9 cellular contexts compared by ENCODE assay signal in genomic region chr12:111435661-111436201, GRCh38. TPM values are rescaled to one million over a fixed set of nuclear protein-coding genes. Genes with fewer than 3 reads are reported as not detected.
DNase-seq lines count a peak whose midpoint lies in the region; ATAC-seq and TF ChIP-seq lines count a peak whose summit lies in the region.
"Had no signal": no experiment of that assay in that cellular context is flagged by ENCODE, and none has a peak within 500 bp of the region (broad histone marks: within the 10 kb centered on the region; RNA-seq: fewer than 3 reads in every experiment).

No MANE protein-coding gene starts in this region.

- TF ChIP-seq CTCF in A673 (conservative IDR thresholded peaks at IDR 0.05; ENCODE audit: low read depth, low read length) (no peak), neural progenitor cell (IDR thresholded peaks at IDR 0.05) (no peak)

- H4K20me1 ChIP-seq in GM23248 (ENCODE audit: insufficient read depth) (peaks cover 4% of the 10 kb centered on the region; the same call in 1 of the 2 replicates), neural progenitor cell (ENCODE audit: low read depth) (no peaks in the 10 kb centered on the region)

- peaks cover 62% of the 10 kb centered on the region for H3F3A ChIP-seq in GM23248 (ENCODE audit: insufficient read depth)
- H3F3A ChIP-seq in neural progenitor cell (ENCODE audit: low read depth), result no peaks in the 10 kb centered on the region

- H3K36me3 ChIP-seq in A673 (ENCODE audit: insufficient read depth, low read length, poor library complexity, severe bottlenecking) (peaks cover 4% of the 10 kb centered on the region), GM23248 (ENCODE audit: low read depth) (no peaks in the 10 kb centered on the region), neural progenitor cell (no peaks in the 10 kb centered on the region)

- no peaks in the 10 kb centered on the region for H3K9me3 ChIP-seq in A673 (ENCODE audit: low read depth, low read length, poor library complexity, severe bottlenecking)
- no peaks in the 10 kb centered on the region for H3K9me3 ChIP-seq in GM23248 (ENCODE audit: low read depth)
- no peaks in the 10 kb centered on the region for H3K9me3 ChIP-seq in neural progenitor cell (ENCODE audit: low read depth)

- H3K9me3 Mint-ChIP-seq in activated naive CD8-positive, alpha-beta T cell treated with anti-CD3 and anti-CD28 coated beads, Interleukin-2, amount 10 ng/mL, durations not matched to agents 7 days and 5 days, result no peaks in the 10 kb centered on the region
- H3K9me3 Mint-ChIP-seq in neural progenitor cell, result no peaks in the 10 kb centered on the region

- CTCF ChIA-PET in A673 (lab: Charles Lee), result no interaction called here

- H3K9me2 ChIP-seq in GM23248 (ENCODE audit: insufficient read depth), result no peaks in the 10 kb centered on the region

- H3K27ac ChIP-seq in A673 (ENCODE audit: low read depth, low read length, poor library complexity, severe bottlenecking) (peak overlapping the region; percentile 79), GM23248 (peak overlapping the region; percentile 69), neural progenitor cell (no peak overlapping the region)

- H3K4me1 ChIP-seq in A673 (ENCODE audit: insufficient read depth, low read length, poor library complexity, severe bottlenecking), result peaks cover 79% of the 10 kb centered on the region
- peaks cover 68% of the 10 kb centered on the region for H3K4me1 ChIP-seq in GM23248 (ENCODE audit: insufficient read depth)
- peaks cover 7% of the 10 kb centered on the region for H3K4me1 ChIP-seq in neural progenitor cell

- H3K4me3 ChIP-seq in A673 (ENCODE audit: low read depth, low read length, poor library complexity, severe bottlenecking) (no peak overlapping the region), GM23248 (no peak overlapping the region), neural progenitor cell (no peak overlapping the region)

- peak overlapping the region; percentile 97 for H3K27ac Mint-ChIP-seq in activated naive CD8-positive, alpha-beta T cell treated with anti-CD3 and anti-CD28 coated beads, Interleukin-2, amount 10 ng/mL, durations not matched to agents 7 days and 5 days
- no peak overlapping the region for H3K27ac Mint-ChIP-seq in neural progenitor cell

- ATAC-seq in activated naive CD8-positive, alpha-beta T cell treated with anti-CD3 and anti-CD28 coated beads, Interleukin-2, amount 10 ng/mL, durations not matched to agents 7 days and 5 days (ENCODE audit: low read depth), result no peak
- ATAC-seq in HG03565 (IDR thresholded peaks at IDR 0.05; ENCODE audit: unreplicated experiment) (no peak), HG02973 (IDR thresholded peaks at IDR 0.05; ENCODE audit: unreplicated experiment) (no peak), GM21528 (IDR thresholded peaks at IDR 0.05; ENCODE audit: low FRiP score, unreplicated experiment) (no peak)

- POLR2A ChIA-PET in A673 (lab: Charles Lee; ENCODE audit: low non-redundant PET), result no interaction called here
- POLR2A ChIA-PET in activated naive CD8-positive, alpha-beta T cell treated with anti-CD3 and anti-CD28 coated beads, Interleukin-2, amount 10 ng/mL, durations not matched to agents 7 days and 5 days (lab: Charles Lee), result interaction anchor here (0.6 to 3.5 kb wide), 8 partner anchors 9 to 29 kb away, joined by 4 to 89 read pairs (median 10); partner anchors contain the start of gene SH2B3

- H3K4me1 Mint-ChIP-seq in activated naive CD8-positive, alpha-beta T cell treated with anti-CD3 and anti-CD28 coated beads, Interleukin-2, amount 10 ng/mL, durations not matched to agents 7 days and 5 days, result peaks cover 86% of the 10 kb centered on the region
- H3K4me1 Mint-ChIP-seq in neural progenitor cell, result peaks cover 25% of the 10 kb centered on the region

- H3K36me3 Mint-ChIP-seq in activated naive CD8-positive, alpha-beta T cell treated with anti-CD3 and anti-CD28 coated beads, Interleukin-2, amount 10 ng/mL, durations not matched to agents 7 days and 5 days, result peaks cover 25% of the 10 kb centered on the region
- H3K36me3 Mint-ChIP-seq in neural progenitor cell, result peaks cover 4% of the 10 kb centered on the region

- H3K27me3 ChIP-seq in A673 (replicated peaks; ENCODE audit: insufficient read depth, low read depth, low read length, poor library complexity), result no peaks in the 10 kb centered on the region
- no peaks in the 10 kb centered on the region for H3K27me3 ChIP-seq in GM23248 (replicated peaks; ENCODE audit: insufficient read depth)
- no peaks in the 10 kb centered on the region for H3K27me3 ChIP-seq in neural progenitor cell

- H2AFZ ChIP-seq in GM23248, result no peak overlapping the region
- H2AFZ ChIP-seq in neural progenitor cell (replicated peaks), result no peak overlapping the region

- H3K4me3 Mint-ChIP-seq in activated naive CD8-positive, alpha-beta T cell treated with anti-CD3 and anti-CD28 coated beads, Interleukin-2, amount 10 ng/mL, durations not matched to agents 7 days and 5 days, result peak overlapping the region; percentile 80
- H3K4me3 Mint-ChIP-seq in neural progenitor cell, result no peak overlapping the region

- H3K27me3 Mint-ChIP-seq in activated naive CD8-positive, alpha-beta T cell treated with anti-CD3 and anti-CD28 coated beads, Interleukin-2, amount 10 ng/mL, durations not matched to agents 7 days and 5 days, result no peaks in the 10 kb centered on the region
- peaks cover 6% of the 10 kb centered on the region for H3K27me3 Mint-ChIP-seq in neural progenitor cell (ENCODE audit: insufficient read depth, low read depth)

- WGBS in GM23248 (ENCODE audit: low coverage in 1 of 2, low lambda C conversion rate in 2 of 2, missing lambda C conversion rate in 2 of 2), 2 experiments, result 76 to 78% methylated on average over 16 of the region's 16 CpGs

- intact Hi-C loops in A673 (cut with micrococcal nuclease; ENCODE audit: unreplicated experiment), result no loop called here

- H3K79me2 ChIP-seq in GM23248 (ENCODE audit: insufficient read depth) (peaks cover 100% of the 10 kb centered on the region), neural progenitor cell (ENCODE audit: low read depth) (no peaks in the 10 kb centered on the region)

- BruUV-seq in A673 (replicated peaks; lab: Mats Ljungman, UMichigan), result no TSS peak

- H3K9ac ChIP-seq in GM23248 (no peak overlapping the region), neural progenitor cell (no peak overlapping the region)

- in situ Hi-C loops in GM23248 (cut with MboI), result no loop called here

- DNase-seq in A673 (ENCODE audit: low spot score), result no peak
- DNase-seq in GM23248, result no peak
- no peak for DNase-seq in activated naive CD8-positive, alpha-beta T cell treated with anti-CD3 and anti-CD28 coated beads, Interleukin-2, amount 10 ng/mL, durations not matched to agents 7 days and 5 days
- peak; percentile 97 for DNase-seq in myocyte (ENCODE audit: low read depth)
- DNase-seq in neural progenitor cell (ENCODE audit: low spot score), result no peak
- DNase-seq: GOT3 had no signal

- no peak overlapping the region for H3K4me2 ChIP-seq in GM23248 (ENCODE audit: unreplicated experiment)
- no peak overlapping the region for H3K4me2 ChIP-seq in neural progenitor cell

RNA-seq across cellular contexts. Expression of gene SH2B3, which starts 30.0 kb away (rescaled TPM):
- 109 and 133 TPM in 2 replicates for total RNA-seq in A673 (2021)
- 39.1 and 42.8 TPM in 2 replicates for total RNA-seq in GM23248 (2014; rRNA removed; shearing (Covaris generic))
- polyA plus RNA-seq in GM23248 (2016; fragmentation: Nextera tagmentation; extraction: Ambion mirVana), result 9.2 and 9.4 TPM in 2 replicates
- 10 to 100 TPM; 40.7 to 44.5 TPM for total RNA-seq in activated naive CD8-positive, alpha-beta T cell treated with anti-CD3 and anti-CD28 coated beads, Interleukin-2, amount 10 ng/mL, durations not matched to agents 7 days and 5 days
- total RNA-seq in myocyte, result 116 and 203 TPM in 2 replicates
- 35.6 TPM for polyA plus RNA-seq in myocyte (2012)
- 2.8 and 5.7 TPM in 2 replicates for total RNA-seq in neural progenitor cell (ENCODE audit: low replicate concordance)
